Comparison of ENCODE assay signal across 12 cellular contexts in genomic region chr16:67115649-67116048, GRCh38. TPM values are rescaled to one million over a fixed set of nuclear protein-coding genes. Genes with fewer than 3 reads are reported as not detected.
DNase-seq lines count a peak whose midpoint lies in the region; ATAC-seq and TF ChIP-seq lines count a peak whose summit lies in the region.
"Had no signal": no experiment of that assay in that cellular context is flagged by ENCODE, and none has a peak within 500 bp of the region (broad histone marks: within the 10 kb centered on the region; RNA-seq: fewer than 3 reads in every experiment).

No MANE protein-coding gene starts in this region.

- H3K79me2 ChIP-seq in ACC112 (ENCODE audit: control insufficient read depth, insufficient read depth, low read length, unreplicated experiment) (peaks cover 49% of the 10 kb centered on the region), HCT116 (ENCODE audit: insufficient read depth, low read length) (peaks cover 85% of the 10 kb centered on the region)

- peak overlapping the region; percentile 79 for H3K27ac ChIP-seq in ACC112 (ENCODE audit: low read depth, low read length)
- H3K27ac ChIP-seq in HCT116 (ENCODE audit: low read depth, low read length), result no peak overlapping the region; the same call in 1 of the 2 replicates
- peak overlapping the region; percentile 80 for H3K27ac ChIP-seq in angular gyrus (ENCODE audit: low read depth, low read length)
- H3K27ac ChIP-seq in thyroid gland, result no peak overlapping the region
- H3K27ac ChIP-seq: BLaER1, transverse colon had no signal

- H3K4me1 ChIP-seq in ACC112 (ENCODE audit: control insufficient read depth, insufficient read depth, low read length, unreplicated experiment), result peaks cover 34% of the 10 kb centered on the region
- peaks cover 29 to 56% of the 10 kb centered on the region in 2 experiments for H3K4me1 ChIP-seq in HCT116 (ENCODE audit: control insufficient read depth in 1 of 2, insufficient read depth in 2 of 2, low read length in 2 of 2)
- peaks cover 9 to 10% of the 10 kb centered on the region in 2 donors for H3K4me1 ChIP-seq in thyroid gland

- H3K4me3 ChIP-seq in ACC112 (ENCODE audit: low read depth, low read length) (no peak overlapping the region), HCT116 (replicated peaks in 1 of 2; ENCODE audit: low read depth in 1 of 2, low read length in 2 of 2) (peak overlapping the region in 1 of 2 experiments; percentile 32; a peak in 2 of 4 replicates), thyroid gland (replicated peaks in 1 of 3) (no peak overlapping the region)
- H3K4me3 ChIP-seq: BLaER1, lung, transverse colon had no signal

- no peak for TF ChIP-seq RAD21 in HCT116 (IDR thresholded peaks at IDR 0.05; ENCODE audit: low read depth)

- H3K9me2 ChIP-seq in HCT116 (ENCODE audit: insufficient read depth), result no peaks in the 10 kb centered on the region

- no TSS peak for BruUV-seq in HCT116 (replicated peaks; lab: Mats Ljungman, UMichigan)

- H2AFZ ChIP-seq in ACC112 (ENCODE audit: low read length, unreplicated experiment) (no peak overlapping the region), HCT116 (ENCODE audit: low read depth, low read length, poor library complexity, severe bottlenecking) (no peak overlapping the region)

- H3K9me3 ChIP-seq in HCT116 (ENCODE audit: control insufficient read depth in 1 of 2, insufficient read depth in 1 of 2, low read depth in 1 of 2, low read length in 2 of 2), result no peaks in the 10 kb centered on the region
- H3K9me3 ChIP-seq in thyroid gland, result no peaks in the 10 kb centered on the region
- H3K9me3 ChIP-seq: BLaER1, transverse colon had no signal

- peak; percentile 85 for DNase-seq in HCT116 (ENCODE audit: low read depth, low spot score)
- peak; percentile 96 for DNase-seq in hepatic stellate cell (ENCODE audit: low spot score)
- DNase-seq in NCI-H2107 (lab: John Stamatoyannopoulos, UW), result no peak
- no peak for DNase-seq in globus pallidus (ENCODE audit: low spot score)
- DNase-seq in thyroid gland, result no peak
- no peak for DNase-seq in medulla oblongata (ENCODE audit: extremely low spot score)
- DNase-seq: SHP77, transverse colon had no signal

- no peak for TF ChIP-seq CTCF in HCT116 (IDR thresholded peaks at IDR 0.05 in 2 of 3, conservative IDR thresholded peaks at IDR 0.05 in 1 of 3; ENCODE audit: borderline replicate concordance in 1 of 3, insufficient read depth in 1 of 3, low read depth in 2 of 3, low read length in 2 of 3)
- no peak for TF ChIP-seq CTCF in thyroid gland (IDR thresholded peaks at IDR 0.05)

- H3K27me3 ChIP-seq in ACC112 (ENCODE audit: insufficient read depth, low read length), result no peaks in the 10 kb centered on the region
- no peaks in the 10 kb centered on the region for H3K27me3 ChIP-seq in HCT116 (ENCODE audit: insufficient read depth, low read length)
- no peaks in the 10 kb centered on the region for H3K27me3 ChIP-seq in thyroid gland
- H3K27me3 ChIP-seq: BLaER1, transverse colon had no signal

- H4K20me1 ChIP-seq in HCT116 (ENCODE audit: insufficient read depth), result no peaks in the 10 kb centered on the region

- ATAC-seq in HCT116, result peak; percentile 93

- intact Hi-C loops in HCT116 (cut with micrococcal nuclease), result no loop called here
- intact Hi-C loops in thyroid gland (cut with DNase I), result loop anchor here (10.0 kb wide), 1 partner anchor 81 kb away; no protein-coding TSS in a partner anchor

- TF ChIP-seq POLR2A in HCT116 (IDR thresholded peaks at IDR 0.05; ENCODE audit: borderline replicate concordance, extremely low read depth, insufficient read depth, insufficient read length) (no peak), thyroid gland (IDR thresholded peaks at IDR 0.05) (no peak)

- POLR2A ChIA-PET in HCT116 (lab: Charles Lee), result interaction anchor here (1.2 kb wide), 2 partner anchors 11 to 45 kb away, joined by 3 read pairs; no protein-coding TSS in a partner anchor

- RAD21 ChIA-PET in HCT116 (lab: Charles Lee; ENCODE audit: low non-redundant PET in 1 of 2, low total read pairs in 2 of 2, uncharacterized antibody in 2 of 2, unreplicated experiment in 2 of 2), result no interaction called here

- H3K4me2 ChIP-seq in HCT116 (ENCODE audit: low read length), result peak overlapping the region; percentile 74
- H3K4me2 ChIP-seq: BLaER1 had no signal

- 89 to 91% methylated on average over 8 of the region's 8 CpGs for WGBS in thyroid gland, 2 donors

- H3K9ac ChIP-seq in HCT116 (ENCODE audit: low read length), result peak overlapping the region; percentile 34
- H3K9ac ChIP-seq: BLaER1 had no signal

- no peaks in the 10 kb centered on the region for H3K36me3 ChIP-seq in ACC112 (ENCODE audit: insufficient read depth, low read length)
- H3K36me3 ChIP-seq in HCT116 (ENCODE audit: control insufficient read depth in 1 of 2, insufficient read depth in 2 of 2, low read length in 2 of 2), result peaks cover 0 to 6% of the 10 kb centered on the region in 2 experiments; a peak in 3 of 4 replicates
- no peaks in the 10 kb centered on the region for H3K36me3 ChIP-seq in thyroid gland

- CTCF ChIA-PET in HCT116 (lab: Charles Lee), result interaction anchor here (0.8 to 1.3 kb wide), 3 partner anchors 11 to 406 kb away, joined by 3 to 5 read pairs (median 3); no protein-coding TSS in a partner anchor

TF ChIP-seq in HCT116, 20 proteins besides CTCF, POLR2A, EP300 and RAD21 (continues in another document):
- TF ChIP-seq SRF (IDR thresholded peaks at IDR 0.05; ENCODE audit: low read depth) (no peak), EZH2 (IDR thresholded peaks at IDR 0.05) (no peak), EGR1 (IDR thresholded peaks at IDR 0.05; ENCODE audit: low read depth) (no peak), POLR2AphosphoS5 (IDR thresholded peaks at IDR 0.05; ENCODE audit: low read depth, low read length) (peak; percentile 23; the same call in 1 of the 2 replicates), SP1 (IDR thresholded peaks at IDR 0.05; ENCODE audit: low read depth) (peak; percentile 48; the same call in 1 of the 2 replicates), ZFX (IDR thresholded peaks at IDR 0.05) (no peak), ZNF274 (IDR thresholded peaks at IDR 0.05; ENCODE audit: low read depth, low read length) (no peak), ZBTB33 (IDR thresholded peaks at IDR 0.05; ENCODE audit: extremely low read depth, insufficient replicate concordance, low read length) (no peak), TCF7L2 (IDR thresholded peaks at IDR 0.05; ENCODE audit: borderline replicate concordance, extremely low read depth, insufficient read depth, insufficient read length) (peak; percentile 91)
- TF ChIP-seq, protein P1, sequence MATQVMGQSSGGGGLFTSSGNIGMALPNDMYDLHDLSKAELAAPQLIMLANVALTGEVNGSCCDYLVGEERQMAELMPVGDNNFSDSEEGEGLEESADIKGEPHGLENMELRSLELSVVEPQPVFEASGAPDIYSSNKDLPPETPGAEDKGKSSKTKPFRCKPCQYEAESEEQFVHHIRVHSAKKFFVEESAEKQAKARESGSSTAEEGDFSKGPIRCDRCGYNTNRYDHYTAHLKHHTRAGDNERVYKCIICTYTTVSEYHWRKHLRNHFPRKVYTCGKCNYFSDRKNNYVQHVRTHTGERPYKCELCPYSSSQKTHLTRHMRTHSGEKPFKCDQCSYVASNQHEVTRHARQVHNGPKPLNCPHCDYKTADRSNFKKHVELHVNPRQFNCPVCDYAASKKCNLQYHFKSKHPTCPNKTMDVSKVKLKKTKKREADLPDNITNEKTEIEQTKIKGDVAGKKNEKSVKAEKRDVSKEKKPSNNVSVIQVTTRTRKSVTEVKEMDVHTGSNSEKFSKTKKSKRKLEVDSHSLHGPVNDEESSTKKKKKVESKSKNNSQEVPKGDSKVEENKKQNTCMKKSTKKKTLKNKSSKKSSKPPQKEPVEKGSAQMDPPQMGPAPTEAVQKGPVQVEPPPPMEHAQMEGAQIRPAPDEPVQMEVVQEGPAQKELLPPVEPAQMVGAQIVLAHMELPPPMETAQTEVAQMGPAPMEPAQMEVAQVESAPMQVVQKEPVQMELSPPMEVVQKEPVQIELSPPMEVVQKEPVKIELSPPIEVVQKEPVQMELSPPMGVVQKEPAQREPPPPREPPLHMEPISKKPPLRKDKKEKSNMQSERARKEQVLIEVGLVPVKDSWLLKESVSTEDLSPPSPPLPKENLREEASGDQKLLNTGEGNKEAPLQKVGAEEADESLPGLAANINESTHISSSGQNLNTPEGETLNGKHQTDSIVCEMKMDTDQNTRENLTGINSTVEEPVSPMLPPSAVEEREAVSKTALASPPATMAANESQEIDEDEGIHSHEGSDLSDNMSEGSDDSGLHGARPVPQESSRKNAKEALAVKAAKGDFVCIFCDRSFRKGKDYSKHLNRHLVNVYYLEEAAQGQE (IDR thresholded peaks at IDR 0.05; ENCODE audit: low read depth), result no peak
- TF ChIP-seq, protein P2, sequence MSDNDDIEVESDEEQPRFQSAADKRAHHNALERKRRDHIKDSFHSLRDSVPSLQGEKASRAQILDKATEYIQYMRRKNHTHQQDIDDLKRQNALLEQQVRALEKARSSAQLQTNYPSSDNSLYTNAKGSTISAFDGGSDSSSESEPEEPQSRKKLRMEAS (IDR thresholded peaks at IDR 0.05), result peak; percentile 37; the same call in 1 of the 2 replicates

RNA-seq across cellular contexts. Expression of gene PHAF1, which starts 5.9 kb away (rescaled TPM):
- 19.2 TPM for total RNA-seq in HCT116 (2021; ENCODE audit: unreplicated experiment)
- polyA plus RNA-seq in HCT116 (2012), result 17.3 and 19.0 TPM in 2 replicates
- 10 to 100 TPM; 11.4 to 18.9 (median 17.5) TPM for total RNA-seq in thyroid gland

RNA-seq across cellular contexts. Expression of gene B3GNT9, which starts 35.1 kb away (rescaled TPM):
- total RNA-seq in HCT116 (2021; ENCODE audit: unreplicated experiment) (3.8 TPM), thyroid gland (100 to 1,000 TPM in 1 of 4 donors, 10 to 100 TPM in 3; 52.0 to 103 (median 85.7) TPM)
- 2.5 and 2.7 TPM in 2 replicates for polyA plus RNA-seq in HCT116 (2012)

RNA-seq across cellular contexts. Expression of gene TRADD, which starts 44.1 kb away (rescaled TPM):
- total RNA-seq in HCT116 (2021; ENCODE audit: unreplicated experiment), result 20.5 TPM
- polyA plus RNA-seq in HCT116 (2012), result 13.6 and 16.4 TPM in 2 replicates
- total RNA-seq in thyroid gland, result 10 to 100 TPM; 27.0 to 42.2 (median 37.0) TPM

RNA-seq across cellular contexts. Expression of gene FBXL8, which starts 44.1 kb away (rescaled TPM):
- total RNA-seq in HCT116 (2021; ENCODE audit: unreplicated experiment) (27.8 TPM), thyroid gland (10 to 100 TPM; 26.3 to 41.9 (median 35.6) TPM)
- 20.5 and 21.6 TPM in 2 replicates for polyA plus RNA-seq in HCT116 (2012)

RNA-seq across cellular contexts. Expression of gene HSF4, which starts 48.9 kb away (rescaled TPM):
- total RNA-seq in HCT116 (2021; ENCODE audit: unreplicated experiment) (46.6 TPM), thyroid gland (10 to 100 TPM; 17.3 to 52.5 (median 36.6) TPM)
- 32.7 and 36.2 TPM in 2 replicates for polyA plus RNA-seq in HCT116 (2012)

Comparison
In these comparisons a context has a peak if more than half of its experiments do, and no peak if none do; other contexts are left out.
1. H3K27ac ChIP-seq: peak in ACC112 (single experiment) and angular gyrus (single experiment); none in HCT116 (single experiment) and thyroid gland (0 of 3).
2. DNase-seq: peak in HCT116 (single experiment) and hepatic stellate cell (single experiment); none in NCI-H2107 (single experiment), globus pallidus (single experiment), thyroid gland (0 of 2) and medulla oblongata (single experiment).
3. RNA of gene B3GNT9, which starts 35.1 kb away (total RNA-seq): 52.0 to 103 TPM in thyroid gland; 3.8 TPM in HCT116 (single experiment); every median in the first group is over 10 times any median in the second.